27 cellular contexts compared by ENCODE assay signal in the genomic region with DNA sequence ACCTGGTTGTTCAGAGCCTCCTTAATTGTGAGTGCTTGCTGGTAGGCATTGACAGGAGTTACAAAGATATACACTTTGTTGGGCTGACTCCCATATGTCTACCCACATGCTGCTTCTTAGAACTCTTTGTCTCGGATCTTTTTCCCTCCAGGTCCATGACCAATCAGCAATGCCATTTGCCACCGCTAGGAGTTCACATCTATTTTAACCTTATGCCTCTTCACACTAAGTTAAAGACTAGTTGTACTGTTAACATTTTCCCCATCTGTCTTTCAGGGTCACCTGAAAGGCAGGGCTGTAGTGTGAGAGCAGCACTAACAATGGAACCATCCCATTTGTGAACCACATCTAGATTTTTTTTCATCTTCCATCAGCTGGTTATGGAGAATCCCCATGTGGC.
DNase-seq lines count a peak whose midpoint lies in the region; ATAC-seq and TF ChIP-seq lines count a peak whose summit lies in the region.
"Had no signal": no experiment of that assay in that cellular context is flagged by ENCODE, and none has a peak within 500 bp of the region (broad histone marks: within the 10 kb centered on the region; RNA-seq: fewer than 3 reads in every experiment).

No MANE protein-coding gene starts in this region.

- H3K9me3 ChIP-seq in DOHH2 (ENCODE audit: control insufficient read depth, insufficient read depth, low read length) (no peaks in the 10 kb centered on the region), WERI-Rb-1 (ENCODE audit: severe bottlenecking) (no peaks in the 10 kb centered on the region), upper lobe of left lung (no peaks in the 10 kb centered on the region)
- H3K9me3 ChIP-seq: left ventricle myocardium inferior had no signal

- H3K27me3 Mint-ChIP-seq in HFFc6 (ENCODE audit: insufficient read depth), result peaks cover 4% of the 10 kb centered on the region; the same call in 1 of the 2 replicates
- H3K27me3 Mint-ChIP-seq in activated T-cell treated with anti-CD3 and anti-CD28 coated beads, Interleukin-2, amount 50 U/mL, for 4 hours (ENCODE audit: low read depth), result peaks cover 17% of the 10 kb centered on the region

- TF ChIP-seq CTCF in DOHH2 (IDR thresholded peaks at IDR 0.05; ENCODE audit: low read depth, low read length, poor library complexity, severe bottlenecking), result peak; percentile 37
- peak; percentile 58 for TF ChIP-seq CTCF in HFFc6 (IDR thresholded peaks at IDR 0.05)
- 0 out of 2 replicates have a peak, but pooled peaks have one; percentile 1 for TF ChIP-seq CTCF in WERI-Rb-1 (IDR thresholded peaks at IDR 0.05; ENCODE audit: low read depth, low read length)
- TF ChIP-seq CTCF in fibroblast of the aortic adventitia (IDR thresholded peaks at IDR 0.05; ENCODE audit: insufficient read depth, low read length), result peak; percentile 18
- no peak for TF ChIP-seq CTCF in upper lobe of left lung (IDR thresholded peaks at IDR 0.05)

- H3K36me3 ChIP-seq in DOHH2 (ENCODE audit: control insufficient read depth, low read length) (no peaks in the 10 kb centered on the region), WERI-Rb-1 (no peaks in the 10 kb centered on the region), upper lobe of left lung (no peaks in the 10 kb centered on the region)
- H3K36me3 ChIP-seq: left ventricle myocardium inferior had no signal

- H3K27ac Mint-ChIP-seq in HFFc6, result no peak overlapping the region
- H3K27ac Mint-ChIP-seq: activated CD4-positive, alpha-beta T cell treated with anti-CD3 and anti-CD28 coated beads for 36 hours; activated naive CD4-positive, alpha-beta T cell treated with anti-CD3 and anti-CD28 coated beads, Interleukin-2, amount 10 ng/mL, durations not matched to agents 7 days and 5 days; CD4-positive, alpha-beta memory T cell; immature natural killer cell; mesothelial cell of epicardium; naive thymus-derived CD8-positive, alpha-beta T cell had no signal

- H3F3A ChIP-seq in DOHH2 (ENCODE audit: control insufficient read depth, insufficient read depth), result no peaks in the 10 kb centered on the region

- CTCF ChIA-PET in HEK293T (lab: Yijun Ruan, JAX), result no interaction called here

- DNase-seq in HFFc6 (no peak), WERI-Rb-1 (no peak), fibroblast of the aortic adventitia (ENCODE audit: low read depth) (no peak), NCI-H1048 (lab: John Stamatoyannopoulos, UW) (no peak), HEK293T (ENCODE audit: extremely low spot score) (no peak), upper lobe of left lung (no peak)
- no peak for DNase-seq in activated T-cell treated with anti-CD3 and anti-CD28 coated beads, Interleukin-2, amount 50 U/mL, for 4 hours
- DNase-seq: activated CD4-positive, alpha-beta T cell treated with anti-CD3 and anti-CD28 coated beads for 36 hours; activated naive CD4-positive, alpha-beta T cell treated with anti-CD3 and anti-CD28 coated beads, Interleukin-2, amount 10 ng/mL, durations not matched to agents 7 days and 5 days; activated T-cell treated with anti-CD3 and anti-CD28 coated beads, Interleukin-2, amount 50 U/mL, for 48 hours; CD4-positive, alpha-beta memory T cell; DMS53; dorsolateral prefrontal cortex; foreskin fibroblast; immature natural killer cell; left ventricle myocardium inferior; naive thymus-derived CD8-positive, alpha-beta T cell; NCI-H1436 treated with DMSO at 0.1 percent for 48 hours; NCI-H526; retina; SHP77; stimulated activated CD4-positive, alpha-beta T cell treated with anti-CD3 and anti-CD28 coated beads, Interleukin-4, amount 100 ng/mL, for 1 hour; stimulated activated naive CD4-positive, alpha-beta T cell treated with Interleukin-2 at 50 U/mL for 16 hours; T-helper 1 cell had no signal

- H3K27me3 ChIP-seq in DOHH2 (ENCODE audit: control insufficient read depth, low read length), result 0 out of 2 replicates have a peak, but pooled peaks cover 4% of the 10 kb centered on the region
- H3K27me3 ChIP-seq in WERI-Rb-1 (ENCODE audit: insufficient read depth, low read depth, severe bottlenecking), result peaks cover 13% of the 10 kb centered on the region
- H3K27me3 ChIP-seq in upper lobe of left lung, result no peaks in the 10 kb centered on the region

- TF ChIP-seq POLR2A in upper lobe of left lung (IDR thresholded peaks at IDR 0.05), result no peak

- H3K4me1 Mint-ChIP-seq in HFFc6 (ENCODE audit: low read depth), result peaks cover 15% of the 10 kb centered on the region
- peaks cover 5% of the 10 kb centered on the region for H3K4me1 Mint-ChIP-seq in activated T-cell treated with anti-CD3 and anti-CD28 coated beads, Interleukin-2, amount 50 U/mL, for 4 hours (ENCODE audit: low read depth)
- H3K4me1 Mint-ChIP-seq: activated naive CD4-positive, alpha-beta T cell treated with anti-CD3 and anti-CD28 coated beads, Interleukin-2, amount 10 ng/mL, durations not matched to agents 7 days and 5 days; immature natural killer cell; naive thymus-derived CD8-positive, alpha-beta T cell had no signal

- no peaks in the 10 kb centered on the region for H3K9me2 ChIP-seq in DOHH2 (replicated peaks; ENCODE audit: control insufficient read depth, low read length)

- no peak for ATAC-seq in upper lobe of left lung (ENCODE audit: low FRiP score in 2 of 2)
- no peak for ATAC-seq in activated T-cell treated with anti-CD3 and anti-CD28 coated beads, Interleukin-2, amount 50 U/mL, for 4 hours
- ATAC-seq: activated CD4-positive, alpha-beta T cell treated with anti-CD3 and anti-CD28 coated beads for 36 hours; naive thymus-derived CD8-positive, alpha-beta T cell had no signal

- H3K79me2 ChIP-seq in DOHH2 (ENCODE audit: control insufficient read depth, low read length), result no peaks in the 10 kb centered on the region

- H3K9me3 Mint-ChIP-seq in HFFc6, result no peaks in the 10 kb centered on the region; the same call in none of the 2 replicates
- H3K9me3 Mint-ChIP-seq in activated T-cell treated with anti-CD3 and anti-CD28 coated beads, Interleukin-2, amount 50 U/mL, for 4 hours, result no peaks in the 10 kb centered on the region
- H3K9me3 Mint-ChIP-seq: activated naive CD4-positive, alpha-beta T cell treated with anti-CD3 and anti-CD28 coated beads, Interleukin-2, amount 10 ng/mL, durations not matched to agents 7 days and 5 days; central memory CD8-positive, alpha-beta T cell had no signal

- H3K27ac ChIP-seq in DOHH2 (ENCODE audit: low read depth, low read length), result no peak overlapping the region
- H3K27ac ChIP-seq in WERI-Rb-1, result no peak overlapping the region
- H3K27ac ChIP-seq in upper lobe of left lung, result no peak overlapping the region
- H3K27ac ChIP-seq: dorsolateral prefrontal cortex, left ventricle myocardium inferior had no signal

- H4K20me1 ChIP-seq in DOHH2 (ENCODE audit: control insufficient read depth, insufficient read depth, low read depth, low read length), result no peaks in the 10 kb centered on the region

- H3K4me3 ChIP-seq in DOHH2 (ENCODE audit: low read length) (no peak overlapping the region), WERI-Rb-1 (ENCODE audit: low read depth, low read length) (no peak overlapping the region), fibroblast of the aortic adventitia (ENCODE audit: low read depth, low read length) (no peak overlapping the region), upper lobe of left lung (no peak overlapping the region)
- H3K4me3 ChIP-seq: dorsolateral prefrontal cortex, left ventricle myocardium inferior had no signal

- H3K36me3 Mint-ChIP-seq in HFFc6 (ENCODE audit: low read depth), result no peaks in the 10 kb centered on the region
- H3K36me3 Mint-ChIP-seq in activated T-cell treated with anti-CD3 and anti-CD28 coated beads, Interleukin-2, amount 50 U/mL, for 4 hours (ENCODE audit: insufficient read depth), result no peaks in the 10 kb centered on the region
- H3K36me3 Mint-ChIP-seq: activated naive CD4-positive, alpha-beta T cell treated with anti-CD3 and anti-CD28 coated beads, Interleukin-2, amount 10 ng/mL, durations not matched to agents 7 days and 5 days; CD4-positive, alpha-beta memory T cell; immature natural killer cell; mesothelial cell of epicardium; naive thymus-derived CD8-positive, alpha-beta T cell had no signal

- TF ChIP-seq EP300 in upper lobe of left lung (IDR thresholded peaks at IDR 0.05), result no peak

- no peak overlapping the region for H3K4me2 ChIP-seq in DOHH2 (ENCODE audit: low read length)

- H3K4me1 ChIP-seq in DOHH2 (ENCODE audit: control insufficient read depth, low read length), result no peaks in the 10 kb centered on the region
- H3K4me1 ChIP-seq in upper lobe of left lung, result no peaks in the 10 kb centered on the region
- H3K4me1 ChIP-seq: left ventricle myocardium inferior had no signal

- 76 to 84% methylated on average over 2 of the region's 2 CpGs for WGBS in upper lobe of left lung, 2 donors

- POLR2A ChIA-PET in HEK293T (lab: Yijun Ruan, JAX), result no interaction called here

- H3K4me3 Mint-ChIP-seq in HFFc6, result no peak overlapping the region
- no peak overlapping the region for H3K4me3 Mint-ChIP-seq in activated T-cell treated with anti-CD3 and anti-CD28 coated beads, Interleukin-2, amount 50 U/mL, for 4 hours
- H3K4me3 Mint-ChIP-seq: activated CD4-positive, alpha-beta T cell treated with anti-CD3 and anti-CD28 coated beads for 36 hours; activated naive CD4-positive, alpha-beta T cell treated with anti-CD3 and anti-CD28 coated beads, Interleukin-2, amount 10 ng/mL, durations not matched to agents 7 days and 5 days; CD4-positive, alpha-beta memory T cell; central memory CD8-positive, alpha-beta T cell; immature natural killer cell; mesothelial cell of epicardium; naive thymus-derived CD8-positive, alpha-beta T cell had no signal

TF ChIP-seq in HEK293T, 16 proteins besides CTCF, POLR2A, EP300 and RAD21:
- TF ChIP-seq FOXM1 (IDR thresholded peaks at IDR 0.05; ENCODE audit: borderline replicate concordance) (no peak), NFRKB (IDR thresholded peaks at IDR 0.05) (no peak)
- TF ChIP-seq, protein P1, sequence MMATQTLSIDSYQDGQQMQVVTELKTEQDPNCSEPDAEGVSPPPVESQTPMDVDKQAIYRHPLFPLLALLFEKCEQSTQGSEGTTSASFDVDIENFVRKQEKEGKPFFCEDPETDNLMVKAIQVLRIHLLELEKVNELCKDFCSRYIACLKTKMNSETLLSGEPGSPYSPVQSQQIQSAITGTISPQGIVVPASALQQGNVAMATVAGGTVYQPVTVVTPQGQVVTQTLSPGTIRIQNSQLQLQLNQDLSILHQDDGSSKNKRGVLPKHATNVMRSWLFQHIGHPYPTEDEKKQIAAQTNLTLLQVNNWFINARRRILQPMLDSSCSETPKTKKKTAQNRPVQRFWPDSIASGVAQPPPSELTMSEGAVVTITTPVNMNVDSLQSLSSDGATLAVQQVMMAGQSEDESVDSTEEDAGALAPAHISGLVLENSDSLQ (IDR thresholded peaks at IDR 0.05), result no peak

Comparison
In these comparisons a context has a peak if more than half of its experiments do, and no peak if none do; other contexts are left out.
1. CTCF ChIP-seq: peak in DOHH2 (single experiment), HFFc6 (single experiment), WERI-Rb-1 (single experiment) and fibroblast of the aortic adventitia (single experiment); none in upper lobe of left lung (0 of 6).